Comparison of ENCODE assay signal across 11 cellular contexts in the genomic region with DNA sequence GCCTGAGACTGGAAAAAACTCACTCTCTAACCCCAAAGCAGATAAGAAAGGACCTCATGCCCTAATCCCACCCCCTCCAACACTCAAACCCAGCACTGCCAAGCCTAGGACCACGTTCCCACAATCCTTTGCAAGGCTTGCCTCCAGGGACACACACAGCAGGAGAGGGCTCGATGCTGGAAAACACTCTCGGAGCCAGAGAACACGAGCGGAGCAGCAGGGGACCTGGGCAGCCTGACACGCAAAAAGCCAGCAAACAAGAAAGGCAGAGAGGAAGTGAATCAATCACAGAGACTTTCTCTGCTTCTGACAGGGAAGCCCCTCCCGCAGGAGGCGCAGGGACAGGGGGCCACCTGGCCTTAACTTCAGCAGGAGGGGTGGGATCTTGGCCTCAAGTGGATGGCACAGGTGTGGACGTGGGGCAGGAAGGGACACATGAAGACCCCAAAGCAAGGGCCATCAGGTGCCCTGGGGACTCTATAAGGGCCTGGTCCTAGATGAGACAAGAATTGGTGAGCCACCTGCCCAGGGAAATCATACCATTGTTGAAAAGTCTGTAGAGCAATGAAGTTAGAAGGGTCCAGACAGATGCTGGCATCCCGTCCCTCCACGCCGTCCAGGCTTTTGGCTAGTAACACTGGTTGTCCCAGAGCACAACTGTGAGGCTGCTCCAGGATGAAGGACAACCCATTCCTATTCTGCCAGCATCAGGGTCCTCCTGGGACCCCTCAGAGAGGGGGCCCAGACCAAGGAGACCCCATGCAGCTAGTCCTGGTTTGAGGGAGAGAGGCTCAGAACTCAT. TPM values are rescaled to one million over a fixed set of nuclear protein-coding genes. Genes with fewer than 3 reads are reported as not detected.
DNase-seq lines count a peak whose midpoint lies in the region; ATAC-seq and TF ChIP-seq lines count a peak whose summit lies in the region.
"Had no signal": no experiment of that assay in that cellular context is flagged by ENCODE, and none has a peak within 500 bp of the region (broad histone marks: within the 10 kb centered on the region; RNA-seq: fewer than 3 reads in every experiment).

No MANE protein-coding gene starts in this region.

- H3K4me3 Mint-ChIP-seq in T-helper 2 cell treated with Interferon-gamma antibody and Interleukin-4, amounts not matched to agents 5 μg/mL and 100 μg/mL, for 36 hours, result peak overlapping the region; percentile 2
- peak overlapping the region; percentile 19 for H3K4me3 Mint-ChIP-seq in central memory CD8-positive, alpha-beta T cell

- H3K27ac Mint-ChIP-seq in T-helper 2 cell treated with Interferon-gamma antibody and Interleukin-4, amounts not matched to agents 5 μg/mL and 100 μg/mL, for 36 hours, result no peak overlapping the region
- H3K27ac Mint-ChIP-seq in central memory CD8-positive, alpha-beta T cell (ENCODE audit: low read depth), result no peak overlapping the region

- H3K4me1 ChIP-seq in gastroesophageal sphincter, result peaks cover 0 to 49% (median 19%) of the 10 kb centered on the region in 3 donors
- peaks cover 0 to 4% of the 10 kb centered on the region in 2 donors for H3K4me1 ChIP-seq in adrenal gland (replicated peaks in 1 of 2)

- no peak for TF ChIP-seq EP300 in gastroesophageal sphincter (IDR thresholded peaks at IDR 0.05)

- DNase-seq in T-helper 2 cell treated with Interferon-gamma antibody and Interleukin-4, amounts not matched to agents 5 μg/mL and 100 μg/mL, for 36 hours (ENCODE audit: low spot score), result no peak
- no peak for DNase-seq in T-helper 2 cell
- peak; percentile 44 for DNase-seq in NCI-H2107 (lab: John Stamatoyannopoulos, UW)
- DNase-seq in central memory CD8-positive, alpha-beta T cell (ENCODE audit: low spot score in 2 of 2), result no peak
- DNase-seq in sciatic nerve (ENCODE audit: low spot score), result peak; percentile 53
- DNase-seq in adrenal gland, result no peak
- DNase-seq: body of pancreas, NCI-H1436, Right ventricle myocardium superior had no signal

- H3K27me3 ChIP-seq in gastroesophageal sphincter (peaks cover 89% of the 10 kb centered on the region), adrenal gland (peaks cover 10% of the 10 kb centered on the region)

- H3K27ac ChIP-seq in gastroesophageal sphincter (no peak overlapping the region), adrenal gland (no peak overlapping the region)
- H3K27ac ChIP-seq: body of pancreas had no signal

- no peaks in the 10 kb centered on the region for H3K36me3 Mint-ChIP-seq in T-helper 2 cell treated with Interferon-gamma antibody and Interleukin-4, amounts not matched to agents 5 μg/mL and 100 μg/mL, for 36 hours (ENCODE audit: low read depth)
- no peaks in the 10 kb centered on the region for H3K36me3 Mint-ChIP-seq in central memory CD8-positive, alpha-beta T cell (ENCODE audit: insufficient read depth)

- H3K9me3 ChIP-seq in gastroesophageal sphincter (no peaks in the 10 kb centered on the region), adrenal gland (replicated peaks in 1 of 3) (no peaks in the 10 kb centered on the region)
- H3K9me3 ChIP-seq: body of pancreas had no signal

- 53 to 72% methylated on average over 3 to 7 of the region's 12 CpGs for WGBS in gastroesophageal sphincter (ENCODE audit: low coverage in 1 of 2), 2 donors
- WGBS in adrenal gland, 4 donors, result 58 to 67% (median 61%) methylated on average over 11 to 12 of the region's 12 CpGs

- ATAC-seq in central memory CD8-positive, alpha-beta T cell (replicated peaks; ENCODE audit: extremely low read depth, poor library complexity, severe bottlenecking), result no peak
- ATAC-seq in sciatic nerve (no peak), gastroesophageal sphincter (no peak), GM21423 (IDR thresholded peaks at IDR 0.05; ENCODE audit: unreplicated experiment) (no peak)
- ATAC-seq: body of pancreas had no signal

- intact Hi-C loops in sciatic nerve (cut with DNase I), result no loop called here
- intact Hi-C loops in adrenal gland (cut with DNase I), result no loop called here

- H3K36me3 ChIP-seq in gastroesophageal sphincter (no peaks in the 10 kb centered on the region), adrenal gland (replicated peaks in 1 of 2) (no peaks in the 10 kb centered on the region)

- H3K9me3 Mint-ChIP-seq in T-helper 2 cell treated with Interferon-gamma antibody and Interleukin-4, amounts not matched to agents 5 μg/mL and 100 μg/mL, for 36 hours, result no peaks in the 10 kb centered on the region
- H3K9me3 Mint-ChIP-seq in central memory CD8-positive, alpha-beta T cell, result no peaks in the 10 kb centered on the region

- peaks cover 3% of the 10 kb centered on the region for H3K4me1 Mint-ChIP-seq in T-helper 2 cell treated with Interferon-gamma antibody and Interleukin-4, amounts not matched to agents 5 μg/mL and 100 μg/mL, for 36 hours (ENCODE audit: low read depth)
- H3K4me1 Mint-ChIP-seq in central memory CD8-positive, alpha-beta T cell, result peaks cover 11% of the 10 kb centered on the region

- no peak overlapping the region for H3K4me3 ChIP-seq in gastroesophageal sphincter
- no peak overlapping the region for H3K4me3 ChIP-seq in adrenal gland
- H3K4me3 ChIP-seq: body of pancreas had no signal

- peaks cover 49% of the 10 kb centered on the region for H3K27me3 Mint-ChIP-seq in T-helper 2 cell treated with Interferon-gamma antibody and Interleukin-4, amounts not matched to agents 5 μg/mL and 100 μg/mL, for 36 hours (ENCODE audit: low read depth)
- H3K27me3 Mint-ChIP-seq in central memory CD8-positive, alpha-beta T cell, result peaks cover 80% of the 10 kb centered on the region

- TF ChIP-seq CTCF in gastroesophageal sphincter (IDR thresholded peaks at IDR 0.05), result no peak
- no peak for TF ChIP-seq CTCF in adrenal gland (IDR thresholded peaks at IDR 0.05)

- TF ChIP-seq POLR2A in gastroesophageal sphincter (IDR thresholded peaks at IDR 0.05), result no peak
- no peak for TF ChIP-seq POLR2A in adrenal gland (IDR thresholded peaks at IDR 0.05)

RNA-seq across cellular contexts. Expression of gene SDK2, which starts 2.3 kb away (rescaled TPM):
- total RNA-seq in sciatic nerve (10.8 TPM), gastroesophageal sphincter (1 to 10 TPM in 1 of 4 donors, under 1 TPM in 3; 0.31 to 2.0 (median 0.78) TPM), adrenal gland (1 to 10 TPM in 3 of 8 donors, under 1 TPM in 5; 0.52 to 2.1 (median 0.90) TPM)
- under 1 TPM; 0.27 to 0.88 (median 0.48) TPM for polyA plus RNA-seq in adrenal gland

Comparison
In these comparisons a context has a peak if more than half of its experiments do, and no peak if none do; other contexts are left out.
1. DNase-seq: peak in NCI-H2107 (single experiment) and sciatic nerve (single experiment); none in T-helper 2 cell treated with Interferon-gamma antibody and Interleukin-4, amounts not matched to agents 5 μg/mL and 100 μg/mL, for 36 hours (single experiment), T-helper 2 cell (0 of 5), central memory CD8-positive, alpha-beta T cell (0 of 2) and adrenal gland (0 of 7).